ENCODE assay signal across 1 cellular context in genomic region chr10:107165007-107165406, GRCh38.
TF ChIP-seq lines count a peak whose summit lies in the region.

No MANE protein-coding gene starts in this region.

TF ChIP-seq in HEK293, 187 proteins besides CTCF, POLR2A, EP300 and RAD21 (continued from another document):
- TF ChIP-seq PRDM10 (tag by site-specific recombination; IDR thresholded peaks at IDR 0.05): 0 out of 2 replicates have a peak, but pooled peaks have one; percentile 15
- peak; percentile 45; the same call in 1 of the 2 replicates for TF ChIP-seq ZNF692 (tag by site-specific recombination; IDR thresholded peaks at IDR 0.05)
- TF ChIP-seq ZBTB20 (tag by site-specific recombination; IDR thresholded peaks at IDR 0.05): 0 out of 2 replicates have a peak, but pooled peaks have one; percentile 12
- TF ChIP-seq ZNF747 (tag by site-specific recombination; IDR thresholded peaks at IDR 0.05): no peak
- TF ChIP-seq PRDM1 (tag by site-specific recombination; IDR thresholded peaks at IDR 0.05): 0 out of 2 replicates have a peak, but pooled peaks have one; percentile 12
- TF ChIP-seq ZNF404 (tag by site-specific recombination; IDR thresholded peaks at IDR 0.05): no peak
- peak; percentile 59 for TF ChIP-seq ZNF335 (tag by site-specific recombination; conservative IDR thresholded peaks at IDR 0.05)
- TF ChIP-seq TRIM28 (IDR thresholded peaks at IDR 0.05; ENCODE audit: borderline replicate concordance, low read length): no peak
- TF ChIP-seq ZBTB17 (tag by site-specific recombination; IDR thresholded peaks at IDR 0.05): peak; percentile 27; the same call in 1 of the 2 replicates
- TF ChIP-seq PBX3 (CRISPR knock-in tag; IDR thresholded peaks at IDR 0.05): no peak
- TF ChIP-seq ZNF398 (tag by site-specific recombination; IDR thresholded peaks at IDR 0.05): peak; percentile 65
- no peak for TF ChIP-seq ZNF707 (tag by site-specific recombination; IDR thresholded peaks at IDR 0.05)
- TF ChIP-seq KLF7 (tag by site-specific recombination; IDR thresholded peaks at IDR 0.05; ENCODE audit: borderline replicate concordance): no peak
- TF ChIP-seq ZSCAN4 (tag by site-specific recombination; IDR thresholded peaks at IDR 0.05): peak; percentile 91
- no peak for TF ChIP-seq ZNF18 (tag by site-specific recombination; IDR thresholded peaks at IDR 0.05)
- no peak for TF ChIP-seq ZNF76 (tag by site-specific recombination; IDR thresholded peaks at IDR 0.05; ENCODE audit: borderline replicate concordance, low read depth)
- TF ChIP-seq HOXA7 (CRISPR knock-in tag; IDR thresholded peaks at IDR 0.05; ENCODE audit: borderline replicate concordance): no peak
